Comparison of ENCODE assay signal across 13 cellular contexts in the genomic region with DNA sequence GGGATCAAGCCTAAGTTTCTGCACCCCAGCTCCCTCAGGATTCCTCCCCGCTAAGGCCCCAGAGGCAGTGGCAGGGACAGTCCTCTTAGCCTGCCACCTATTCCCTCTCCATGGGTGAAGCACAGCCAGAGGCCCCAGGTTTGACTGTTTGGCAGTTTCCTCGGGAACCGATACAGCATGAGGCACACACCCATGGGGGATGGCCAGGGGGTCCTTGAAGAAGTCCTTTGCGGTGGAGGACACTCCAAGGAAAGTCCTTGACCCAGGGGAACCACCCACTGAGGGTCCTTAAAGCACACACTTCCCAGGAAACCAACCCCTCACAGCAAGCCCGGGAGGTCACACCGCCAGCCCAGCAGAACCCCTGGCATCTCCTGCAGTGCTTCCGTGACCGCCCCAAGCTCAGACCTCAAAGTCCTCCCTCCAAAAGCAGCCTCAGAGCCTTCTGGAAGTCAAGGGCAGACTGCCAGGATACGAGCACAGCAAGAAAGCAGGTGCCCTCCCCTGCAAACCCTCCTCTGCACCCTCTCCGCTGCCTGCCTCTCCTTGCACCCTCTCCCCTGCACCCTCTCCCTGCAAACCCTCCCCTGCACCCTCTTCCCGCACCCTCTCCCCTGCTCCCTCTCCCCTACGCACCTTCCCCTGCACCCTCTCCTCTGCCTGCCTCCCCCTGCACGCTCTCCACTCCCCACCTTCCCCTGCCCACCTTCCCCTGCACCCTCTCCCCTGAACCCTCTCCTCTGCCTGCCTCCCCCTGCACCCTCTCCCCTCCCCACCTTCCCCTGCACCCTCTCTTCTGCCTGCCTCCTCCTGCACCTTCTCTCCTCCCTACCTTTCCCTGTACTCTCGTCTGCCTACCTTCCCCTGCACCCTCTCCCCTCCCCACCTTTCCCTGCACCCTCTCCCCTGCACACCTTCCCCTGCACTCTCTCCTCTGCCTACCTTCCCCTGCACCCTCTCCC. TPM values are rescaled to one million over a fixed set of nuclear protein-coding genes. Genes with fewer than 3 reads are reported as not detected.
A peak's percentile ranks its signal among the peaks of the same experiment; 100 is the strongest.
DNase-seq lines count a peak whose midpoint lies in the region; ATAC-seq and TF ChIP-seq lines count a peak whose summit lies in the region.
"Had no signal": no experiment of that assay in that cellular context is flagged by ENCODE, and none has a peak within 500 bp of the region (broad histone marks: within the 10 kb centered on the region; RNA-seq: fewer than 3 reads in every experiment).

No MANE protein-coding gene starts in this region.

- H3K27ac Mint-ChIP-seq in activated naive CD4-positive, alpha-beta T cell treated with anti-CD3 and anti-CD28 coated beads, Interleukin-2, amount 50 U/mL, for 24 hours: peak overlapping the region; percentile 74
- H3K27ac Mint-ChIP-seq in type B pancreatic cell: no peak overlapping the region

- no peaks in the 10 kb centered on the region for H3K27me3 Mint-ChIP-seq in activated naive CD4-positive, alpha-beta T cell treated with anti-CD3 and anti-CD28 coated beads, Interleukin-2, amount 50 U/mL, for 24 hours
- peaks cover 25% of the 10 kb centered on the region for H3K27me3 Mint-ChIP-seq in type B pancreatic cell

- H3K27ac ChIP-seq in left ventricle myocardium inferior (replicated peaks) (no peak overlapping the region), colonic mucosa (no peak overlapping the region), gastrocnemius medialis (no peak overlapping the region)
- H3K27ac ChIP-seq: uterus had no signal

- H3K9me3 Mint-ChIP-seq in activated naive CD4-positive, alpha-beta T cell treated with anti-CD3 and anti-CD28 coated beads, Interleukin-2, amount 50 U/mL, for 24 hours: no peaks in the 10 kb centered on the region
- no peaks in the 10 kb centered on the region for H3K9me3 Mint-ChIP-seq in type B pancreatic cell

- H3K4me1 Mint-ChIP-seq in activated naive CD4-positive, alpha-beta T cell treated with anti-CD3 and anti-CD28 coated beads, Interleukin-2, amount 50 U/mL, for 24 hours: peaks cover 40% of the 10 kb centered on the region
- peaks cover 8% of the 10 kb centered on the region for H3K4me1 Mint-ChIP-seq in type B pancreatic cell (ENCODE audit: unreplicated experiment)

- no peak for TF ChIP-seq POLR2A in gastrocnemius medialis (IDR thresholded peaks at IDR 0.05)

- peak overlapping the region; percentile 46 for H3K4me3 ChIP-seq in left ventricle myocardium inferior
- no peak overlapping the region for H3K4me3 ChIP-seq in colonic mucosa
- H3K4me3 ChIP-seq in gastrocnemius medialis: no peak overlapping the region
- H3K4me3 ChIP-seq: HAP-1 had no signal

- H3K36me3 Mint-ChIP-seq in activated naive CD4-positive, alpha-beta T cell treated with anti-CD3 and anti-CD28 coated beads, Interleukin-2, amount 50 U/mL, for 24 hours: no peaks in the 10 kb centered on the region
- no peaks in the 10 kb centered on the region for H3K36me3 Mint-ChIP-seq in type B pancreatic cell

- peak overlapping the region; percentile 74 for H3K4me3 Mint-ChIP-seq in activated naive CD4-positive, alpha-beta T cell treated with anti-CD3 and anti-CD28 coated beads, Interleukin-2, amount 50 U/mL, for 24 hours
- peak overlapping the region; percentile 17 for H3K4me3 Mint-ChIP-seq in type B pancreatic cell

- TF ChIP-seq CTCF in left ventricle myocardium inferior (IDR thresholded peaks at IDR 0.05; ENCODE audit: borderline replicate concordance): no peak
- no peak for TF ChIP-seq CTCF in type B pancreatic cell (conservative IDR thresholded peaks at IDR 0.05)
- TF ChIP-seq CTCF in colonic mucosa (IDR thresholded peaks at IDR 0.05): no peak
- no peak for TF ChIP-seq CTCF in gastrocnemius medialis (IDR thresholded peaks at IDR 0.05 in 4 of 5, conservative IDR thresholded peaks at IDR 0.05 in 1 of 5)

- peaks cover 41% of the 10 kb centered on the region for H3K27me3 ChIP-seq in left ventricle myocardium inferior (ENCODE audit: low read depth)
- H3K27me3 ChIP-seq in colonic mucosa: no peaks in the 10 kb centered on the region
- H3K27me3 ChIP-seq in gastrocnemius medialis: peaks cover 20 to 36% (median 24%) of the 10 kb centered on the region in 3 donors

- DNase-seq in activated naive CD4-positive, alpha-beta T cell treated with Interleukin-2 at 50 U/mL for 16 hours: no peak
- DNase-seq in NCI-H69 (lab: John Stamatoyannopoulos, UW): peak; percentile 34
- no peak for DNase-seq in left ventricle myocardium inferior
- DNase-seq in type B pancreatic cell (ENCODE audit: extremely low spot score, unreplicated experiment): no peak
- no peak for DNase-seq in RKO (ENCODE audit: low spot score)
- no peak for DNase-seq in colonic mucosa
- DNase-seq in gastrocnemius medialis: no peak
- DNase-seq: activated CD8-positive, alpha-beta memory T cell treated with anti-CD3 and anti-CD28 coated beads for 24 hours; NCI-H524 treated with DMSO at 0.1 percent for 48 hours; uterus had no signal

- H3K9me3 ChIP-seq in left ventricle myocardium inferior (replicated peaks) (no peaks in the 10 kb centered on the region), colonic mucosa (no peaks in the 10 kb centered on the region), gastrocnemius medialis (no peaks in the 10 kb centered on the region)
- H3K9me3 ChIP-seq: HAP-1, heart right ventricle, uterus had no signal

- H3K4me1 ChIP-seq in left ventricle myocardium inferior (peaks cover 35% of the 10 kb centered on the region), colonic mucosa (peaks cover 5% of the 10 kb centered on the region), gastrocnemius medialis (no peaks in the 10 kb centered on the region)
- H3K4me1 ChIP-seq: HAP-1 had no signal

- H3K36me3 ChIP-seq in left ventricle myocardium inferior (no peaks in the 10 kb centered on the region), colonic mucosa (no peaks in the 10 kb centered on the region), gastrocnemius medialis (no peaks in the 10 kb centered on the region)
- H3K36me3 ChIP-seq: HAP-1, heart right ventricle, uterus had no signal

- H3K9ac ChIP-seq in colonic mucosa (ENCODE audit: low read depth in 2 of 2, low read length in 2 of 2): no peak overlapping the region

- intact Hi-C loops in left ventricle myocardium inferior (cut with micrococcal nuclease): no loop called here
- intact Hi-C loops in colonic mucosa (cut with DNase I): no loop called here
- intact Hi-C loops in gastrocnemius medialis (cut with DNase I; ENCODE audit: low total_unique reads): no loop called here

- no peak for ATAC-seq in gastrocnemius medialis

- in situ Hi-C loops in gastrocnemius medialis (cut with MboI; ENCODE audit: low sequenced_read_pairs in 4 of 4): no loop called here

RNA-seq across cellular contexts. Expression of a gene that starts 1.4 kb away (rescaled TPM):
- 34.9 TPM for total RNA-seq in left ventricle myocardium inferior
- total RNA-seq in type B pancreatic cell (ENCODE audit: low replicate concordance): 36.2 and 44.0 TPM in 2 replicates
- 100 to 1,000 TPM in 1 of 2 donors, 10 to 100 TPM in 1; 91.4 to 177 TPM for total RNA-seq in colonic mucosa
- 10 to 100 TPM in 3 of 4 donors, 1 to 10 TPM in 1; 4.2 to 21.6 (median 11.9) TPM for total RNA-seq in gastrocnemius medialis

RNA-seq across cellular contexts. Expression of a gene that starts 19.4 kb away (rescaled TPM):
- total RNA-seq in left ventricle myocardium inferior: 0.52 TPM
- 51.6 and 156 TPM in 2 replicates for total RNA-seq in type B pancreatic cell (ENCODE audit: low replicate concordance)
- 100 to 1,000 TPM; 167 to 247 TPM for total RNA-seq in colonic mucosa
- total RNA-seq in gastrocnemius medialis: 1 to 10 TPM in 1 of 4 donors, under 1 TPM in 1, not detected in 2; 0.55 to 1.3 TPM

RNA-seq across cellular contexts. Expression of a gene that starts 28.4 kb away (rescaled TPM):
- total RNA-seq in left ventricle myocardium inferior: 0.11 TPM
- 25.3 and 66.6 TPM in 2 replicates for total RNA-seq in type B pancreatic cell (ENCODE audit: low replicate concordance)
- 100 to 1,000 TPM; 121 to 129 TPM for total RNA-seq in colonic mucosa
- total RNA-seq in gastrocnemius medialis: under 1 TPM in 2 of 4 donors, not detected in 2; 0.23 to 0.41 TPM

RNA-seq across cellular contexts. Expression of a gene that starts 36.7 kb away (rescaled TPM):
- total RNA-seq in left ventricle myocardium inferior (30.2 TPM), type B pancreatic cell (ENCODE audit: low replicate concordance) (33.6 and 46.9 TPM in 2 replicates), colonic mucosa (10 to 100 TPM; 20.6 to 27.6 TPM), gastrocnemius medialis (10 to 100 TPM; 21.7 to 31.5 (median 23.7) TPM)

RNA-seq across cellular contexts. Expression of a gene that starts 44.1 kb away (rescaled TPM):
- 1.5 TPM for total RNA-seq in left ventricle myocardium inferior
- 95.0 and 185 TPM in 2 replicates for total RNA-seq in type B pancreatic cell (ENCODE audit: low replicate concordance)
- 1 to 10 TPM; 1.6 to 2.0 TPM for total RNA-seq in colonic mucosa
- total RNA-seq in gastrocnemius medialis: not detected

Comparison
In these comparisons a context has a peak if more than half of its experiments do, and no peak if none do; other contexts are left out.
1. RNA of a gene that starts 19.4 kb away (total RNA-seq): 167 to 247 TPM in colonic mucosa and 51.6 to 156 TPM in type B pancreatic cell; 0.55 to 1.3 TPM in gastrocnemius medialis and 0.52 TPM in left ventricle myocardium inferior (single experiment); every median in the first group is over 10 times any median in the second.
2. RNA of a gene that starts 28.4 kb away (total RNA-seq): 121 to 129 TPM in colonic mucosa and 25.3 to 66.6 TPM in type B pancreatic cell; 0.23 to 0.41 TPM in gastrocnemius medialis and 0.11 TPM in left ventricle myocardium inferior (single experiment); every median in the first group is over 10 times any median in the second.